21 cellular contexts compared by ENCODE assay signal in genomic region chr2:129902731-129903585, GRCh38.
DNase-seq lines count a peak whose midpoint lies in the region; ATAC-seq and TF ChIP-seq lines count a peak whose summit lies in the region.
"Had no signal": no experiment of that assay in that cellular context is flagged by ENCODE, and none has a peak within 500 bp of the region (broad histone marks: within the 10 kb centered on the region; RNA-seq: fewer than 3 reads in every experiment).

No MANE protein-coding gene starts in this region.

- no peaks in the 10 kb centered on the region for H3K36me3 Mint-ChIP-seq in osteocyte (ENCODE audit: unreplicated experiment)
- H3K36me3 Mint-ChIP-seq: CD4-positive, alpha-beta memory T cell had no signal

- H3K4me3 Mint-ChIP-seq in osteocyte (ENCODE audit: unreplicated experiment), result no peak overlapping the region
- H3K4me3 Mint-ChIP-seq: B cell; CD4-positive, alpha-beta memory T cell had no signal

- no peaks in the 10 kb centered on the region for H3K4me1 Mint-ChIP-seq in osteocyte (ENCODE audit: unreplicated experiment)
- H3K4me1 Mint-ChIP-seq: B cell; CD4-positive, alpha-beta memory T cell had no signal

- H3K27ac Mint-ChIP-seq in osteocyte (ENCODE audit: unreplicated experiment), result no peak overlapping the region
- H3K27ac Mint-ChIP-seq: B cell; CD4-positive, alpha-beta memory T cell had no signal

- no peaks in the 10 kb centered on the region for H3K27me3 Mint-ChIP-seq in osteocyte (ENCODE audit: unreplicated experiment)

- DNase-seq in activated effector memory CD4-positive, alpha-beta T cell treated with anti-CD3 and anti-CD28 coated beads, Interleukin-2, amount 50 U/mL, for 16 hours, result peak; percentile 41
- DNase-seq in activated effector memory CD4-positive, alpha-beta T cell treated with Interleukin-2 at 50 U/mL for 16 hours, result no peak
- DNase-seq in ecto neural progenitor cell (ENCODE audit: low spot score), result peak; percentile 41
- DNase-seq in osteocyte (ENCODE audit: extremely low spot score, unreplicated experiment), result peak; percentile 76
- no peak for DNase-seq in sciatic nerve (ENCODE audit: low spot score)
- DNase-seq in NCI-H187 treated with DMSO at 0.1 percent for 48 hours (lab: John Stamatoyannopoulos, UW), result no peak
- DNase-seq: CD4-positive, alpha-beta memory T cell; DMS53; EL; GM23248; HCEC 1CT; NCI-H1092 treated with DMSO at 0.1 percent for 48 hours; NCI-H146; NCI-H2081; NCI-H510A; NCI-H774 had no signal

- ATAC-seq in sciatic nerve (no peak), HG02571 (IDR thresholded peaks at IDR 0.05; ENCODE audit: unreplicated experiment) (no peak), HG03521 (IDR thresholded peaks at IDR 0.05; ENCODE audit: unreplicated experiment) (no peak)
- ATAC-seq: GM12878, Right ventricle myocardium inferior had no signal

- peaks cover 4% of the 10 kb centered on the region for H3K9me3 Mint-ChIP-seq in osteocyte (ENCODE audit: unreplicated experiment)

- intact Hi-C loops in sciatic nerve (cut with DNase I), result no loop called here

- no peak for TF ChIP-seq CTCF in osteocyte (IDR thresholded peaks at IDR 0.05)

Comparison
In these comparisons a context has a peak if more than half of its experiments do, and no peak if none do; other contexts are left out.
1. DNase-seq: peak in activated effector memory CD4-positive, alpha-beta T cell treated with anti-CD3 and anti-CD28 coated beads, Interleukin-2, amount 50 U/mL, for 16 hours (single experiment), ecto neural progenitor cell (single experiment) and osteocyte (single experiment); none in activated effector memory CD4-positive, alpha-beta T cell treated with Interleukin-2 at 50 U/mL for 16 hours (single experiment), sciatic nerve (single experiment) and NCI-H187 treated with DMSO at 0.1 percent for 48 hours (single experiment).